8 cellular contexts compared by ENCODE assay signal in genomic region chr4:158161561-158162354, GRCh38. TPM values are rescaled to one million over a fixed set of nuclear protein-coding genes. Genes with fewer than 3 reads are reported as not detected.
DNase-seq lines count a peak whose midpoint lies in the region; ATAC-seq and TF ChIP-seq lines count a peak whose summit lies in the region.

No MANE protein-coding gene starts in this region.

- BruUV-seq in PC-3 (replicated peaks; lab: Mats Ljungman, UMichigan) = no TSS peak

- H3K9ac ChIP-seq in PC-3 (ENCODE audit: low read length) (no peak overlapping the region), muscle layer of colon (ENCODE audit: low read length) (no peak overlapping the region)

- intact Hi-C loops in PC-3 (cut with micrococcal nuclease) = no loop called here

- no peaks in the 10 kb centered on the region for H3F3A ChIP-seq in PC-3 (ENCODE audit: low read length, unreplicated experiment)

- H3K27me3 ChIP-seq in PC-3 (ENCODE audit: low read length) = no peaks in the 10 kb centered on the region
- H3K27me3 ChIP-seq in muscle layer of colon (ENCODE audit: control insufficient read depth in 1 of 2, insufficient read depth in 2 of 2, low read length in 2 of 2) = no peaks in the 10 kb centered on the region

- H2AFZ ChIP-seq in PC-3 (ENCODE audit: low read length) = 0 out of 2 replicates have a peak overlapping the region, but pooled peaks have one; percentile 20

- H3K4me1 ChIP-seq in PC-3 (ENCODE audit: insufficient read depth, low read length) (peaks cover 14% of the 10 kb centered on the region), muscle layer of colon (ENCODE audit: insufficient read depth, low read length) (peaks cover 78% of the 10 kb centered on the region)

- H3K4me3 ChIP-seq in PC-3 (ENCODE audit: low read length) (no peak overlapping the region), muscle layer of colon (ENCODE audit: low read depth in 1 of 2, low read length in 2 of 2) (peak overlapping the region in 1 of 2 donors; percentile 36)

- H3K4me2 ChIP-seq in PC-3 (ENCODE audit: low read length) = no peak overlapping the region

- DNase-seq in AG08395 (ENCODE audit: low spot score) (peak; percentile 81), PC-3 (peak; percentile 55), endothelial cell (ENCODE audit: low spot score) (no peak), T-helper 9 cell (no peak), ecto neural progenitor cell (ENCODE audit: low spot score) (no peak)
- DNase-seq in stimulated activated CD8-positive, alpha-beta memory T cell treated with anti-CD3 and anti-CD28 coated beads, Interleukin-4, amount 100 ng/mL, for 48 hours = no peak

- CTCF ChIA-PET in PC-3 (lab: Charles Lee) = no interaction called here

- no peak for TF ChIP-seq CTCF in PC-3 (conservative IDR thresholded peaks at IDR 0.05; ENCODE audit: low read depth, low read length)
- no peak for TF ChIP-seq CTCF in endothelial cell (IDR thresholded peaks at IDR 0.05; ENCODE audit: unreplicated experiment)

- H3K27me3 Mint-ChIP-seq in endothelial cell (ENCODE audit: unreplicated experiment) = peaks cover 2% of the 10 kb centered on the region

- H3K27ac Mint-ChIP-seq in endothelial cell (ENCODE audit: unreplicated experiment) = peak overlapping the region; percentile 87

- H3K4me3 Mint-ChIP-seq in endothelial cell (ENCODE audit: unreplicated experiment) = peak overlapping the region; percentile 18

- no peaks in the 10 kb centered on the region for H3K9me3 ChIP-seq in PC-3 (ENCODE audit: low read length)
- no peaks in the 10 kb centered on the region for H3K9me3 ChIP-seq in muscle layer of colon (ENCODE audit: low read length)

- peaks cover 14% of the 10 kb centered on the region for H3K36me3 Mint-ChIP-seq in endothelial cell (ENCODE audit: low read depth, unreplicated experiment)

- POLR2A ChIA-PET in PC-3 (lab: Charles Lee; ENCODE audit: unreplicated experiment) = no interaction called here

- peaks cover 75% of the 10 kb centered on the region for H3K4me1 Mint-ChIP-seq in endothelial cell (ENCODE audit: unreplicated experiment)

- H3K36me3 ChIP-seq in PC-3 (ENCODE audit: low read depth, low read length) = no peaks in the 10 kb centered on the region
- no peaks in the 10 kb centered on the region for H3K36me3 ChIP-seq in muscle layer of colon (ENCODE audit: insufficient read depth, low read length)

- H4K20me1 ChIP-seq in PC-3 (ENCODE audit: low read length) = no peaks in the 10 kb centered on the region

- H3K9me2 ChIP-seq in PC-3 (replicated peaks; ENCODE audit: low read length) = no peaks in the 10 kb centered on the region

- H3K9me3 Mint-ChIP-seq in endothelial cell (ENCODE audit: unreplicated experiment) = no peaks in the 10 kb centered on the region

- no peaks in the 10 kb centered on the region for H3K79me2 ChIP-seq in PC-3 (ENCODE audit: low read length)

- H3K27ac ChIP-seq in PC-3 (ENCODE audit: low read length) = no peak overlapping the region
- H3K27ac ChIP-seq in muscle layer of colon (ENCODE audit: low read depth, low read length) = peak overlapping the region; percentile 31

- peak; percentile 58 for ATAC-seq in PC-3
- ATAC-seq in GM21360 (IDR thresholded peaks at IDR 0.05; ENCODE audit: unreplicated experiment) = no peak

RNA-seq across cellular contexts. Expression of gene GASK1B, which starts 11.1 kb away (rescaled TPM):
- 0.46 and 0.51 TPM in 2 replicates for total RNA-seq in PC-3 (2014; rRNA removed)
- 63.8 TPM for total RNA-seq in endothelial cell (ENCODE audit: unreplicated experiment)

RNA-seq across cellular contexts. Expression of gene TMEM144, which starts 48.5 kb away (rescaled TPM):
- total RNA-seq in PC-3 (2014; rRNA removed) = 5.4 and 5.9 TPM in 2 replicates
- 5.7 TPM for total RNA-seq in endothelial cell (ENCODE audit: unreplicated experiment)

Comparison
In these comparisons a context has a peak if more than half of its experiments do, and no peak if none do; other contexts are left out.
1. DNase-seq: peak in AG08395 (single experiment) and PC-3 (single experiment); none in endothelial cell (single experiment), T-helper 9 cell (single experiment), stimulated activated CD8-positive, alpha-beta memory T cell treated with anti-CD3 and anti-CD28 coated beads, Interleukin-4, amount 100 ng/mL, for 48 hours (single experiment) and ecto neural progenitor cell (single experiment).
2. RNA of gene GASK1B, which starts 11.1 kb away (total RNA-seq): 63.8 TPM in endothelial cell (single experiment); 0.46 to 0.51 TPM in PC-3; every median in the first group is over 10 times any median in the second.